ENCODE assay signal across 1 cellular context in genomic region chr1:145979746-145980435, GRCh38.
TF ChIP-seq lines count a peak whose summit lies in the region.

No MANE protein-coding gene starts in this region.

TF ChIP-seq in GM12878, 131 proteins besides CTCF, POLR2A, EP300 and RAD21 (continues in another document):
- TF ChIP-seq MXI1 (IDR thresholded peaks at IDR 0.05; ENCODE audit: low read depth, low read length) (no peak), MTA3 (IDR thresholded peaks at IDR 0.05; ENCODE audit: borderline replicate concordance, low read length) (no peak; the same call in 1 of the 2 replicates), ETV6 (conservative IDR thresholded peaks at IDR 0.05 in 1 of 2, IDR thresholded peaks at IDR 0.05 in 1 of 2; ENCODE audit: borderline replicate concordance in 1 of 2, low read depth in 1 of 2) (peak in 1 of 2 experiments; percentile 83; a peak in 1 of 4 replicates), RBBP5 (conservative IDR thresholded peaks at IDR 0.05) (no peak), NBN (IDR thresholded peaks at IDR 0.05) (peak; percentile 13; the same call in 1 of the 2 replicates), ESRRA (IDR thresholded peaks at IDR 0.05; ENCODE audit: low read length) (no peak), EGR1 (IDR thresholded peaks at IDR 0.05; ENCODE audit: borderline replicate concordance in 1 of 2, low read depth in 2 of 2, low read length in 2 of 2) (no peak), EED (IDR thresholded peaks at IDR 0.05; ENCODE audit: low read depth) (peak; percentile 12; the same call in 1 of the 2 replicates), NFIC (IDR thresholded peaks at IDR 0.05; ENCODE audit: low read depth, low read length) (peak; percentile 58; the same call in 1 of the 2 replicates), FOXM1 (IDR thresholded peaks at IDR 0.05; ENCODE audit: low read depth, low read length) (no peak), NFXL1 (IDR thresholded peaks at IDR 0.05; ENCODE audit: borderline replicate concordance) (no peak), MEF2A (IDR thresholded peaks at IDR 0.05; ENCODE audit: insufficient read depth, low read depth, low read length) (peak; percentile 53; the same call in 1 of the 2 replicates), KAT2A (conservative IDR thresholded peaks at IDR 0.05; ENCODE audit: control insufficient read depth, low read depth, low read length) (no peak), DPF2 (IDR thresholded peaks at IDR 0.05) (no peak), NR2C1 (IDR thresholded peaks at IDR 0.05) (no peak), ZNF274 (IDR thresholded peaks at IDR 0.05; ENCODE audit: insufficient read depth, insufficient read length) (no peak), POLR2AphosphoS2 (IDR thresholded peaks at IDR 0.05; ENCODE audit: low read depth, low read length) (no peak), ZNF384 (IDR thresholded peaks at IDR 0.05; ENCODE audit: borderline replicate concordance, low read depth, low read length) (peak; percentile 76), JUNB (IDR thresholded peaks at IDR 0.05) (peak; percentile 10), ZBED1 (IDR thresholded peaks at IDR 0.05; ENCODE audit: borderline replicate concordance) (peak; percentile 65; the same call in 1 of the 2 replicates), BRCA1 (IDR thresholded peaks at IDR 0.05; ENCODE audit: low read depth, low read length) (no peak), POLR2AphosphoS5 (IDR thresholded peaks at IDR 0.05; ENCODE audit: low read length) (peak; percentile 64; the same call in 1 of the 2 replicates), YY1 (IDR thresholded peaks at IDR 0.05; ENCODE audit: low read depth, low read length) (no peak; the same call in 1 of the 2 replicates), HDAC6 (IDR thresholded peaks at IDR 0.05; ENCODE audit: unreplicated experiment) (no peak), BCL11A (IDR thresholded peaks at IDR 0.05; ENCODE audit: low read depth, low read length) (no peak), TARDBP (IDR thresholded peaks at IDR 0.05; ENCODE audit: borderline replicate concordance) (no peak), E4F1 (IDR thresholded peaks at IDR 0.05; ENCODE audit: borderline replicate concordance, partially characterized antibody) (no peak), CHD1 (IDR thresholded peaks at IDR 0.05; ENCODE audit: low read depth, low read length) (0 out of 2 replicates have a peak, but pooled peaks have one; percentile 36), ZBTB11 (CRISPR knock-in tag; IDR thresholded peaks at IDR 0.05) (no peak), RUNX3 (IDR thresholded peaks at IDR 0.05; ENCODE audit: low read length) (peak; percentile 79), NR2C2 (IDR thresholded peaks at IDR 0.05; ENCODE audit: borderline replicate concordance, control insufficient read depth, insufficient read length, low read depth) (no peak), SUPT20H (IDR thresholded peaks at IDR 0.05; ENCODE audit: borderline replicate concordance, control insufficient read depth, low read depth, low read length) (no peak), ZNF217 (IDR thresholded peaks at IDR 0.05) (no peak), HSF1 (IDR thresholded peaks at IDR 0.05; ENCODE audit: low read depth, low read length) (peak; percentile 95), IKZF1 (conservative IDR thresholded peaks at IDR 0.05) (no peak), RB1 (IDR thresholded peaks at IDR 0.05; ENCODE audit: borderline replicate concordance) (no peak), ZNF687 (IDR thresholded peaks at IDR 0.05) (no peak), TCF7 (IDR thresholded peaks at IDR 0.05; ENCODE audit: borderline replicate concordance) (no peak), PAX8 (IDR thresholded peaks at IDR 0.05) (no peak), KDM1A (IDR thresholded peaks at IDR 0.05; ENCODE audit: borderline replicate concordance) (no peak)
- TF ChIP-seq, protein P1, sequence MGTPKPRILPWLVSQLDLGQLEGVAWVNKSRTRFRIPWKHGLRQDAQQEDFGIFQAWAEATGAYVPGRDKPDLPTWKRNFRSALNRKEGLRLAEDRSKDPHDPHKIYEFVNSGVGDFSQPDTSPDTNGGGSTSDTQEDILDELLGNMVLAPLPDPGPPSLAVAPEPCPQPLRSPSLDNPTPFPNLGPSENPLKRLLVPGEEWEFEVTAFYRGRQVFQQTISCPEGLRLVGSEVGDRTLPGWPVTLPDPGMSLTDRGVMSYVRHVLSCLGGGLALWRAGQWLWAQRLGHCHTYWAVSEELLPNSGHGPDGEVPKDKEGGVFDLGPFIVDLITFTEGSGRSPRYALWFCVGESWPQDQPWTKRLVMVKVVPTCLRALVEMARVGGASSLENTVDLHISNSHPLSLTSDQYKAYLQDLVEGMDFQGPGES (IDR thresholded peaks at IDR 0.05) = no peak
- TF ChIP-seq, protein P2, sequence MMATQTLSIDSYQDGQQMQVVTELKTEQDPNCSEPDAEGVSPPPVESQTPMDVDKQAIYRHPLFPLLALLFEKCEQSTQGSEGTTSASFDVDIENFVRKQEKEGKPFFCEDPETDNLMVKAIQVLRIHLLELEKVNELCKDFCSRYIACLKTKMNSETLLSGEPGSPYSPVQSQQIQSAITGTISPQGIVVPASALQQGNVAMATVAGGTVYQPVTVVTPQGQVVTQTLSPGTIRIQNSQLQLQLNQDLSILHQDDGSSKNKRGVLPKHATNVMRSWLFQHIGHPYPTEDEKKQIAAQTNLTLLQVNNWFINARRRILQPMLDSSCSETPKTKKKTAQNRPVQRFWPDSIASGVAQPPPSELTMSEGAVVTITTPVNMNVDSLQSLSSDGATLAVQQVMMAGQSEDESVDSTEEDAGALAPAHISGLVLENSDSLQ (IDR thresholded peaks at IDR 0.05) = peak; percentile 96
- TF ChIP-seq, protein P3, sequence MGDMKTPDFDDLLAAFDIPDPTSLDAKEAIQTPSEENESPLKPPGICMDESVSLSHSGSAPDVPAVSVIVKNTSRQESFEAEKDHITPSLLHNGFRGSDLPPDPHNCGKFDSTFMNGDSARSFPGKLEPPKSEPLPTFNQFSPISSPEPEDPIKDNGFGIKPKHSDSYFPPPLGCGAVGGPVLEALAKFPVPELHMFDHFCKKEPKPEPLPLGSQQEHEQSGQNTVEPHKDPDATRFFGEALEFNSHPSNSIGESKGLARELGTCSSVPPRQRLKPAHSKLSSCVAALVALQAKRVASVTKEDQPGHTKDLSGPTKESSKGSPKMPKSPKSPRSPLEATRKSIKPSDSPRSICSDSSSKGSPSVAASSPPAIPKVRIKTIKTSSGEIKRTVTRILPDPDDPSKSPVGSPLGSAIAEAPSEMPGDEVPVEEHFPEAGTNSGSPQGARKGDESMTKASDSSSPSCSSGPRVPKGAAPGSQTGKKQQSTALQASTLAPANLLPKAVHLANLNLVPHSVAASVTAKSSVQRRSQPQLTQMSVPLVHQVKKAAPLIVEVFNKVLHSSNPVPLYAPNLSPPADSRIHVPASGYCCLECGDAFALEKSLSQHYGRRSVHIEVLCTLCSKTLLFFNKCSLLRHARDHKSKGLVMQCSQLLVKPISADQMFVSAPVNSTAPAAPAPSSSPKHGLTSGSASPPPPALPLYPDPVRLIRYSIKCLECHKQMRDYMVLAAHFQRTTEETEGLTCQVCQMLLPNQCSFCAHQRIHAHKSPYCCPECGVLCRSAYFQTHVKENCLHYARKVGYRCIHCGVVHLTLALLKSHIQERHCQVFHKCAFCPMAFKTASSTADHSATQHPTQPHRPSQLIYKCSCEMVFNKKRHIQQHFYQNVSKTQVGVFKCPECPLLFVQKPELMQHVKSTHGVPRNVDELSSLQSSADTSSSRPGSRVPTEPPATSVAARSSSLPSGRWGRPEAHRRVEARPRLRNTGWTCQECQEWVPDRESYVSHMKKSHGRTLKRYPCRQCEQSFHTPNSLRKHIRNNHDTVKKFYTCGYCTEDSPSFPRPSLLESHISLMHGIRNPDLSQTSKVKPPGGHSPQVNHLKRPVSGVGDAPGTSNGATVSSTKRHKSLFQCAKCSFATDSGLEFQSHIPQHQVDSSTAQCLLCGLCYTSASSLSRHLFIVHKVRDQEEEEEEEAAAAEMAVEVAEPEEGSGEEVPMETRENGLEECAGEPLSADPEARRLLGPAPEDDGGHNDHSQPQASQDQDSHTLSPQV (IDR thresholded peaks at IDR 0.05) = no peak
- TF ChIP-seq, protein P4, sequence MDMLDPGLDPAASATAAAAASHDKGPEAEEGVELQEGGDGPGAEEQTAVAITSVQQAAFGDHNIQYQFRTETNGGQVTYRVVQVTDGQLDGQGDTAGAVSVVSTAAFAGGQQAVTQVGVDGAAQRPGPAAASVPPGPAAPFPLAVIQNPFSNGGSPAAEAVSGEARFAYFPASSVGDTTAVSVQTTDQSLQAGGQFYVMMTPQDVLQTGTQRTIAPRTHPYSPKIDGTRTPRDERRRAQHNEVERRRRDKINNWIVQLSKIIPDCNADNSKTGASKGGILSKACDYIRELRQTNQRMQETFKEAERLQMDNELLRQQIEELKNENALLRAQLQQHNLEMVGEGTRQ (IDR thresholded peaks at IDR 0.05; ENCODE audit: borderline replicate concordance, low read depth, low read length) = no peak
